Comparison of ENCODE assay signal across 1 cellular context in genomic region chr15:80780416-80781221, GRCh38.
TF ChIP-seq lines count a peak whose summit lies in the region.

No MANE protein-coding gene starts in this region.

TF ChIP-seq in HepG2, 621 proteins besides CTCF, POLR2A, EP300 and RAD21 (continued from another document and continues in another):
- TF ChIP-seq, protein P1, sequence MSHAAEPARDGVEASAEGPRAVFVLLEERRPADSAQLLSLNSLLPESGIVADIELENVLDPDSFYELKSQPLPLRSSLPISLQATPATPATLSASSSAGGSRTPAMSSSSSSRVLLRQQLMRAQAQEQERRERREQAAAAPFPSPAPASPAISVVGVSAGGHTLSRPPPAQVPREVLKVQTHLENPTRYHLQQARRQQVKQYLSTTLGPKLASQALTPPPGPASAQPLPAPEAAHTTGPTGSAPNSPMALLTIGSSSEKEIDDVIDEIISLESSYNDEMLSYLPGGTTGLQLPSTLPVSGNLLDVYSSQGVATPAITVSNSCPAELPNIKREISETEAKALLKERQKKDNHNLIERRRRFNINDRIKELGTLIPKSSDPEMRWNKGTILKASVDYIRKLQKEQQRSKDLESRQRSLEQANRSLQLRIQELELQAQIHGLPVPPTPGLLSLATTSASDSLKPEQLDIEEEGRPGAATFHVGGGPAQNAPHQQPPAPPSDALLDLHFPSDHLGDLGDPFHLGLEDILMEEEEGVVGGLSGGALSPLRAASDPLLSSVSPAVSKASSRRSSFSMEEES (CRISPR knock-in tag; IDR thresholded peaks at IDR 0.05): peak; percentile 91
- TF ChIP-seq ZNF451 (CRISPR knock-in tag; IDR thresholded peaks at IDR 0.05) (peak; percentile 77; the same call in 1 of the 2 replicates), CENPT (CRISPR knock-in tag; IDR thresholded peaks at IDR 0.05; ENCODE audit: low read depth) (peak; percentile 92; the same call in 1 of the 2 replicates), ZNF142 (CRISPR knock-in tag; IDR thresholded peaks at IDR 0.05) (peak; percentile 90), RAD51 (IDR thresholded peaks at IDR 0.05; ENCODE audit: borderline replicate concordance) (no peak), CCAR2 (optimal IDR thresholded peaks at IDR 0.05; ENCODE audit: low read depth, low read length) (no peak), ZNF3 (CRISPR knock-in tag; IDR thresholded peaks at IDR 0.05) (peak; percentile 64; the same call in 1 of the 2 replicates), ZBTB2 (CRISPR knock-in tag; IDR thresholded peaks at IDR 0.05; ENCODE audit: low read depth) (no peak), MAF1 (CRISPR knock-in tag; IDR thresholded peaks at IDR 0.05; ENCODE audit: borderline replicate concordance) (peak; percentile 88; the same call in 1 of the 2 replicates), ZC3H4 (CRISPR knock-in tag; IDR thresholded peaks at IDR 0.05; ENCODE audit: borderline replicate concordance) (peak; percentile 80; the same call in 1 of the 2 replicates), STAT5B (CRISPR knock-in tag; IDR thresholded peaks at IDR 0.05) (peak; percentile 94), DR1 (CRISPR knock-in tag; IDR thresholded peaks at IDR 0.05) (no peak), NAIF1 (CRISPR knock-in tag; IDR thresholded peaks at IDR 0.05; ENCODE audit: borderline replicate concordance) (peak; percentile 42; the same call in 1 of the 2 replicates), AKAP8 (CRISPR knock-in tag; IDR thresholded peaks at IDR 0.05) (no peak), IKZF1 (IDR thresholded peaks at IDR 0.05) (no peak), ZNF564 (CRISPR knock-in tag; IDR thresholded peaks at IDR 0.05) (peak; percentile 80), SOX13 (IDR thresholded peaks at IDR 0.05) (no peak), SOX13 (CRISPR knock-in tag; conservative IDR thresholded peaks at IDR 0.05 in 1 of 2, IDR thresholded peaks at IDR 0.05 in 1 of 2) (peak in 1 of 2 experiments; percentile 71; a peak in 2 of 4 replicates), ASH2L (IDR thresholded peaks at IDR 0.05; ENCODE audit: insufficient read length, low read depth, low read length) (no peak), KDM6A (CRISPR knock-in tag; IDR thresholded peaks at IDR 0.05; ENCODE audit: low read depth) (no peak), MTERF4 (CRISPR knock-in tag; IDR thresholded peaks at IDR 0.05) (peak; percentile 93; the same call in 1 of the 2 replicates), ZNF562 (CRISPR knock-in tag; IDR thresholded peaks at IDR 0.05; ENCODE audit: borderline replicate concordance) (no peak), KDM5A (IDR thresholded peaks at IDR 0.05; ENCODE audit: borderline replicate concordance, low read length) (no peak), ZNF761 (CRISPR knock-in tag; conservative IDR thresholded peaks at IDR 0.05) (peak; percentile 90), ZNF337 (CRISPR knock-in tag; IDR thresholded peaks at IDR 0.05; ENCODE audit: borderline replicate concordance, low read depth) (peak; percentile 63; the same call in 1 of the 2 replicates), ZNF510 (CRISPR knock-in tag; IDR thresholded peaks at IDR 0.05; ENCODE audit: low read depth) (peak; percentile 83; the same call in 1 of the 2 replicates), ZBTB1 (CRISPR knock-in tag; IDR thresholded peaks at IDR 0.05; ENCODE audit: borderline replicate concordance) (no peak), KLF15 (CRISPR knock-in tag; IDR thresholded peaks at IDR 0.05; ENCODE audit: borderline replicate concordance) (peak; percentile 93), ZNF577 (CRISPR knock-in tag; IDR thresholded peaks at IDR 0.05; ENCODE audit: borderline replicate concordance, low read depth) (peak; percentile 96; the same call in 1 of the 2 replicates), SOX6 (IDR thresholded peaks at IDR 0.05) (no peak), SOX6 (CRISPR knock-in tag; IDR thresholded peaks at IDR 0.05) (no peak), ZBTB21 (CRISPR knock-in tag; IDR thresholded peaks at IDR 0.05) (peak; percentile 68; the same call in 1 of the 2 replicates), LBX2 (CRISPR knock-in tag; IDR thresholded peaks at IDR 0.05; ENCODE audit: borderline replicate concordance) (no peak), ZNF800 (CRISPR knock-in tag; IDR thresholded peaks at IDR 0.05) (peak; percentile 100), ZNF383 (CRISPR knock-in tag; IDR thresholded peaks at IDR 0.05; ENCODE audit: borderline replicate concordance) (no peak), ZNF891 (CRISPR knock-in tag; IDR thresholded peaks at IDR 0.05) (peak; percentile 77; the same call in 1 of the 2 replicates), SPEN (CRISPR knock-in tag; IDR thresholded peaks at IDR 0.05; ENCODE audit: low read depth) (peak; percentile 78), HOMEZ (CRISPR knock-in tag; IDR thresholded peaks at IDR 0.05; ENCODE audit: low read depth) (no peak), ZNF432 (CRISPR knock-in tag; IDR thresholded peaks at IDR 0.05; ENCODE audit: borderline replicate concordance) (no peak)
- TF ChIP-seq, protein P2, sequence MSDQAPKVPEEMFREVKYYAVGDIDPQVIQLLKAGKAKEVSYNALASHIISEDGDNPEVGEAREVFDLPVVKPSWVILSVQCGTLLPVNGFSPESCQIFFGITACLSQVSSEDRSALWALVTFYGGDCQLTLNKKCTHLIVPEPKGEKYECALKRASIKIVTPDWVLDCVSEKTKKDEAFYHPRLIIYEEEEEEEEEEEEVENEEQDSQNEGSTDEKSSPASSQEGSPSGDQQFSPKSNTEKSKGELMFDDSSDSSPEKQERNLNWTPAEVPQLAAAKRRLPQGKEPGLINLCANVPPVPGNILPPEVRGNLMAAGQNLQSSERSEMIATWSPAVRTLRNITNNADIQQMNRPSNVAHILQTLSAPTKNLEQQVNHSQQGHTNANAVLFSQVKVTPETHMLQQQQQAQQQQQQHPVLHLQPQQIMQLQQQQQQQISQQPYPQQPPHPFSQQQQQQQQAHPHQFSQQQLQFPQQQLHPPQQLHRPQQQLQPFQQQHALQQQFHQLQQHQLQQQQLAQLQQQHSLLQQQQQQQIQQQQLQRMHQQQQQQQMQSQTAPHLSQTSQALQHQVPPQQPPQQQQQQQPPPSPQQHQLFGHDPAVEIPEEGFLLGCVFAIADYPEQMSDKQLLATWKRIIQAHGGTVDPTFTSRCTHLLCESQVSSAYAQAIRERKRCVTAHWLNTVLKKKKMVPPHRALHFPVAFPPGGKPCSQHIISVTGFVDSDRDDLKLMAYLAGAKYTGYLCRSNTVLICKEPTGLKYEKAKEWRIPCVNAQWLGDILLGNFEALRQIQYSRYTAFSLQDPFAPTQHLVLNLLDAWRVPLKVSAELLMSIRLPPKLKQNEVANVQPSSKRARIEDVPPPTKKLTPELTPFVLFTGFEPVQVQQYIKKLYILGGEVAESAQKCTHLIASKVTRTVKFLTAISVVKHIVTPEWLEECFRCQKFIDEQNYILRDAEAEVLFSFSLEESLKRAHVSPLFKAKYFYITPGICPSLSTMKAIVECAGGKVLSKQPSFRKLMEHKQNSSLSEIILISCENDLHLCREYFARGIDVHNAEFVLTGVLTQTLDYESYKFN (CRISPR knock-in tag; conservative IDR thresholded peaks at IDR 0.05): peak; percentile 38; the same call in 1 of the 2 replicates
- TF ChIP-seq, protein P3, sequence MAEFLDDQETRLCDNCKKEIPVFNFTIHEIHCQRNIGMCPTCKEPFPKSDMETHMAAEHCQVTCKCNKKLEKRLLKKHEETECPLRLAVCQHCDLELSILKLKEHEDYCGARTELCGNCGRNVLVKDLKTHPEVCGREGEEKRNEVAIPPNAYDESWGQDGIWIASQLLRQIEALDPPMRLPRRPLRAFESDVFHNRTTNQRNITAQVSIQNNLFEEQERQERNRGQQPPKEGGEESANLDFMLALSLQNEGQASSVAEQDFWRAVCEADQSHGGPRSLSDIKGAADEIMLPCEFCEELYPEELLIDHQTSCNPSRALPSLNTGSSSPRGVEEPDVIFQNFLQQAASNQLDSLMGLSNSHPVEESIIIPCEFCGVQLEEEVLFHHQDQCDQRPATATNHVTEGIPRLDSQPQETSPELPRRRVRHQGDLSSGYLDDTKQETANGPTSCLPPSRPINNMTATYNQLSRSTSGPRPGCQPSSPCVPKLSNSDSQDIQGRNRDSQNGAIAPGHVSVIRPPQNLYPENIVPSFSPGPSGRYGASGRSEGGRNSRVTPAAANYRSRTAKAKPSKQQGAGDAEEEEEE (CRISPR knock-in tag; IDR thresholded peaks at IDR 0.05; ENCODE audit: borderline replicate concordance): no peak
